Comparison of ENCODE assay signal across 31 cellular contexts in the genomic region with DNA sequence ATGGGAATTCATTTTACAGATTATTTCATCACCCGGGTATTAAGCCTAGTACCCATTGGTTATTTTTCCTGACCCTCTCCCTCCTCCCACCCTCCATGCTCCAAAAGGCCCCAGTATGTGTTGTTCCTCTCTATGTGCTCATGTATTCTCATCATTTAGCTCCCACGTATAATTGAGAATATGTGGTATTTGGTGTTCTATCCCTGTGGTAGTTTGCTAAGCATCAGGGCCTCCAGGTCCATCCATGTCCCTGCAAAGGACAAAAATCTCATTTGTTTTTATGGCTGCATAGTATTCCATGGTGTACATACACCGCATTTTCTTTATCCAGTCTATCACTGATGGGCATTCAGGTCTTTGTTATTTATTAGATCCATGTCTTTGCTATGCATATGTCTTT.
DNase-seq lines count a peak whose midpoint lies in the region; ATAC-seq, FAIRE-seq and TF ChIP-seq lines count a peak whose summit lies in the region.
"Had no signal": no experiment of that assay in that cellular context is flagged by ENCODE, and none has a peak within 500 bp of the region (broad histone marks: within the 10 kb centered on the region; RNA-seq: fewer than 3 reads in every experiment).

No MANE protein-coding gene starts in this region.

- H3K14ac ChIP-seq in H9 (ENCODE audit: insufficient read depth, low read length): no peak overlapping the region

- H3K27me3 ChIP-seq in K562 (ENCODE audit: control insufficient read depth in 2 of 2, insufficient read depth in 2 of 2, low read length in 2 of 2): no peaks in the 10 kb centered on the region
- no peaks in the 10 kb centered on the region for H3K27me3 ChIP-seq in H9 (ENCODE audit: insufficient read depth, low read length)
- H3K27me3 ChIP-seq: BE2C; BLaER1; BLaER1 treated with 17β-estradiol and CSF1 and Interleukin-3, amounts not matched to agents 10 nM and 100 nM had no signal

- H4K5ac ChIP-seq in H9 (ENCODE audit: insufficient read length, low read depth, low read length): no peak overlapping the region

- no peak for TF ChIP-seq CTCF in K562 (IDR thresholded peaks at IDR 0.05 in 2 of 3, conservative IDR thresholded peaks at IDR 0.05 in 1 of 3; ENCODE audit: insufficient read depth in 2 of 3, low read depth in 1 of 3, low read length in 3 of 3)
- no peak for TF ChIP-seq CTCF in neural crest cell (conservative IDR thresholded peaks at IDR 0.05)
- no peak for TF ChIP-seq CTCF in H9 (conservative IDR thresholded peaks at IDR 0.05)

- no peaks in the 10 kb centered on the region for H3K23me2 ChIP-seq in H9 (ENCODE audit: insufficient read length, low read depth, low read length, poor library complexity, severe bottlenecking)

- H3K18ac ChIP-seq in H9 (ENCODE audit: insufficient read length, low read depth, low read length): no peak overlapping the region

- no peak overlapping the region for H2BK15ac ChIP-seq in H9 (ENCODE audit: low read depth, low read length)

- POLR2A ChIA-PET in K562 (lab: Yijun Ruan, JAX): interaction anchor here (0.7 kb wide), 1 partner anchor 59 kb away, joined by 4 read pairs; no protein-coding TSS in a partner anchor

- H3K79me2 ChIP-seq in K562 (ENCODE audit: control insufficient read depth, insufficient read depth, low read length) (no peaks in the 10 kb centered on the region), H9 (ENCODE audit: insufficient read depth, low read length) (no peaks in the 10 kb centered on the region)

- intact Hi-C loops in K562 (cut with micrococcal nuclease): no loop called here

- H3K36me3 Mint-ChIP-seq in neural crest cell (ENCODE audit: low read depth) (no peaks in the 10 kb centered on the region), H9 (ENCODE audit: insufficient read depth in 1 of 3, low read depth in 3 of 3) (no peaks in the 10 kb centered on the region; a peak in 1 of 7 replicates)
- H3K36me3 Mint-ChIP-seq: CD14-positive monocyte; CD4-positive, alpha-beta memory T cell; CD4-positive, CD25-positive, alpha-beta regulatory T cell; CD8-positive, alpha-beta memory T cell; CD8-positive, alpha-beta T cell had no signal

- H3K56ac ChIP-seq in H9 (ENCODE audit: insufficient read length, low read depth, low read length): no peak overlapping the region

- no peak for TF ChIP-seq RAD21 in K562 (CRISPR knock-in tag; conservative IDR thresholded peaks at IDR 0.05 in 1 of 2, IDR thresholded peaks at IDR 0.05 in 1 of 2)

- no peak for ATAC-seq in K562
- ATAC-seq: A549; CD8-positive, alpha-beta T cell had no signal

- no peaks in the 10 kb centered on the region for H3K36me3 ChIP-seq in K562 (ENCODE audit: control insufficient read depth, insufficient read depth, low read length)
- H3K36me3 ChIP-seq: BE2C; BLaER1; BLaER1 treated with 17β-estradiol and CSF1 and Interleukin-3, amounts not matched to agents 10 nM and 100 nM had no signal

- FAIRE-seq in K562 (lab: Jason Lieb, UNC): no peak
- FAIRE-seq: A549, D721Med had no signal

- no peak overlapping the region for H3K4me3 ChIP-seq in K562
- H3K4me3 ChIP-seq: A549; BLaER1; BLaER1 treated with 17β-estradiol and CSF1 and Interleukin-3, amounts not matched to agents 10 nM and 100 nM had no signal

- TF ChIP-seq POLR2A in K562 (conservative IDR thresholded peaks at IDR 0.05): no peak

- no peak overlapping the region for H3K4me3 Mint-ChIP-seq in neural crest cell
- no peak overlapping the region for H3K4me3 Mint-ChIP-seq in H9
- H3K4me3 Mint-ChIP-seq: B cell; CD14-positive monocyte; CD4-positive, alpha-beta memory T cell; CD4-positive, alpha-beta T cell; CD4-positive, CD25-positive, alpha-beta regulatory T cell; CD8-positive, alpha-beta T cell had no signal

- no peaks in the 10 kb centered on the region for H3K4me1 Mint-ChIP-seq in neural crest cell
- H3K4me1 Mint-ChIP-seq in H9: no peaks in the 10 kb centered on the region
- H3K4me1 Mint-ChIP-seq: B cell; CD14-positive monocyte; CD4-positive, alpha-beta memory T cell; CD4-positive, CD25-positive, alpha-beta regulatory T cell; CD8-positive, alpha-beta memory T cell had no signal

- in situ Hi-C loops in K562 (cut with MboI): no loop called here

- no peaks in the 10 kb centered on the region for H3K9me1 ChIP-seq in K562 (ENCODE audit: control insufficient read depth, insufficient read depth, low read length)

- no peaks in the 10 kb centered on the region for H3K9me3 ChIP-seq in K562 (replicated peaks; ENCODE audit: control insufficient read depth, insufficient read depth, low read depth, low read length)
- H3K9me3 ChIP-seq in H9 (ENCODE audit: control insufficient read depth, low read depth, low read length): no peaks in the 10 kb centered on the region
- H3K9me3 ChIP-seq: A549; BE2C; BLaER1; BLaER1 treated with 17β-estradiol and CSF1 and Interleukin-3, amounts not matched to agents 10 nM and 100 nM; Caco-2 had no signal

- H3K27me3 Mint-ChIP-seq in neural crest cell (ENCODE audit: low read depth) (no peaks in the 10 kb centered on the region), H9 (ENCODE audit: low read depth) (no peaks in the 10 kb centered on the region)
- H3K27me3 Mint-ChIP-seq: B cell; CD4-positive, alpha-beta memory T cell; CD4-positive, alpha-beta T cell; CD4-positive, CD25-positive, alpha-beta regulatory T cell; CD8-positive, alpha-beta memory T cell had no signal

- no peak overlapping the region for H4K8ac ChIP-seq in H9 (replicated peaks; ENCODE audit: insufficient read length, low read depth, low read length)

- CTCF ChIA-PET in K562 (lab: Yijun Ruan, JAX; ENCODE audit: low intra/inter-chr PET ratio): interaction anchor here (0.8 kb wide), 1 partner anchor 603 kb away, joined by 3 read pairs; no protein-coding TSS in a partner anchor

- H3K79me1 ChIP-seq in H9 (ENCODE audit: insufficient read depth, low read depth, low read length, poor library complexity, severe bottlenecking): no peaks in the 10 kb centered on the region

- DNase-seq in K562 (ENCODE audit: extremely low read depth in 1 of 4, low spot score in 3 of 4) (no peak), neural crest cell (ENCODE audit: low read depth, low spot score) (no peak), H9 (no peak)
- DNase-seq in activated CD8-positive, alpha-beta memory T cell treated with anti-CD3 and anti-CD28 coated beads, Interleukin-2, amount 50 U/mL, for 48 hours: no peak
- DNase-seq: 8988T; ACHN; AML-193; BE2C; C1 segment of cervical spinal cord; Caco-2; Calu3; CD4-positive, alpha-beta memory T cell; CD4-positive, alpha-beta T cell; CD4-positive, CD25-positive, alpha-beta regulatory T cell; CD8-positive, alpha-beta memory T cell; CD8-positive, alpha-beta T cell; DMS 273 treated with DMSO at 0.1 percent for 48 hours; DMS153; DMS53; DMS79; DMS79 treated with DMSO at 0.1 percent for 48 hours; DND-41; EL had no signal

- no peak overlapping the region for H3K27ac ChIP-seq in K562 (ENCODE audit: extremely low read depth, low read depth, low read length)
- H3K27ac ChIP-seq in H9 (ENCODE audit: insufficient read length, low read depth, low read length): no peak overlapping the region
- H3K27ac ChIP-seq: 22Rv1; A549; BLaER1; BLaER1 treated with 17β-estradiol and CSF1 and Interleukin-3, amounts not matched to agents 10 nM and 100 nM; C4-2B had no signal

- H2AFZ ChIP-seq in K562 (ENCODE audit: low read depth, low read length) (no peak overlapping the region), H9 (ENCODE audit: low read length) (no peak overlapping the region)

- H4K20me1 ChIP-seq in K562 (replicated peaks; ENCODE audit: control insufficient read depth, insufficient read depth, low read length) (no peaks in the 10 kb centered on the region), H9 (ENCODE audit: control insufficient read depth, insufficient read depth, insufficient read length) (no peaks in the 10 kb centered on the region)
- H4K20me1 ChIP-seq: BLaER1; BLaER1 treated with 17β-estradiol and CSF1 and Interleukin-3, amounts not matched to agents 10 nM and 100 nM had no signal

- H4K91ac ChIP-seq in H9 (ENCODE audit: insufficient read length, low read depth, low read length): no peak overlapping the region

- H3K4me2 ChIP-seq in K562 (ENCODE audit: insufficient read depth, low read length) (no peak overlapping the region), H9 (ENCODE audit: insufficient read depth, insufficient read length, low read length) (no peak overlapping the region)
- H3K4me2 ChIP-seq: A549; BLaER1; BLaER1 treated with 17β-estradiol and CSF1 and Interleukin-3, amounts not matched to agents 10 nM and 100 nM had no signal

- peak overlapping the region; percentile 57 for H3K27ac Mint-ChIP-seq in neural crest cell (ENCODE audit: unreplicated experiment)
- H3K27ac Mint-ChIP-seq in H9: no peak overlapping the region
- H3K27ac Mint-ChIP-seq: B cell; CD14-positive monocyte; CD4-positive, alpha-beta memory T cell; CD4-positive, alpha-beta T cell; CD4-positive, CD25-positive, alpha-beta regulatory T cell; CD8-positive, alpha-beta memory T cell; CD8-positive, alpha-beta T cell had no signal

- no TSS peak for BruUV-seq in K562 (replicated peaks; lab: Mats Ljungman, UMichigan)

- H3K23ac ChIP-seq in H9 (ENCODE audit: insufficient read length, low read depth, low read length): no peak overlapping the region

- 1% methylated on average over 3 of the region's 3 CpGs for WGBS in K562 (ENCODE audit: insufficient coverage, low coverage, missing lambda C conversion rate)
- WGBS in H9 (ENCODE audit: extremely low coverage, insufficient read length, low lambda C conversion rate): no CpG with 5 or more reads among the region's 3 CpGs

- no peaks in the 10 kb centered on the region for H3K4me1 ChIP-seq in K562 (replicated peaks in 1 of 2; ENCODE audit: control insufficient read depth in 2 of 2, insufficient read depth in 2 of 2, low read length in 2 of 2)
- H3K4me1 ChIP-seq in H9 (ENCODE audit: insufficient read depth, low read length): no peaks in the 10 kb centered on the region
- H3K4me1 ChIP-seq: A549; BE2C; BLaER1; BLaER1 treated with 17β-estradiol and CSF1 and Interleukin-3, amounts not matched to agents 10 nM and 100 nM had no signal

- no peak for TF ChIP-seq EP300 in K562 (IDR thresholded peaks at IDR 0.05; ENCODE audit: low read length)

- H3K4ac ChIP-seq in H9 (ENCODE audit: low read depth, low read length): no peak overlapping the region

- H3K9ac ChIP-seq in K562 (ENCODE audit: insufficient read depth in 1 of 2, low read depth in 2 of 2, low read length in 2 of 2) (no peak overlapping the region), H9 (ENCODE audit: extremely low read depth, insufficient read length, low read length) (no peak overlapping the region)
- H3K9ac ChIP-seq: BLaER1; BLaER1 treated with 17β-estradiol and CSF1 and Interleukin-3, amounts not matched to agents 10 nM and 100 nM had no signal

- H3T11ph ChIP-seq in H9 (ENCODE audit: low read length): no peak overlapping the region

- H2BK5ac ChIP-seq in H9 (ENCODE audit: insufficient read length, low read length): no peak overlapping the region

- H2BK120ac ChIP-seq in H9 (ENCODE audit: low read depth, low read length, poor library complexity, severe bottlenecking): no peak overlapping the region

- H2AK5ac ChIP-seq in H9 (ENCODE audit: insufficient read length, low read length): no peak overlapping the region

- no peak overlapping the region for H2BK12ac ChIP-seq in H9 (ENCODE audit: insufficient read length, low read depth, low read length)

- H3K9me3 Mint-ChIP-seq in neural crest cell (no peaks in the 10 kb centered on the region), H9 (no peaks in the 10 kb centered on the region; a peak in 1 of 5 replicates)

- H2BK20ac ChIP-seq in H9 (ENCODE audit: low read depth, low read length, poor library complexity, severe bottlenecking): no peak overlapping the region

TF ChIP-seq in K562, 482 proteins besides CTCF, POLR2A, EP300 and RAD21 (continues in another document):
- TF ChIP-seq KDM1A (IDR thresholded peaks at IDR 0.05): no peak
